12 cellular contexts compared by ENCODE assay signal in genomic region chr6:138824482-138825134, GRCh38. TPM values are rescaled to one million over a fixed set of nuclear protein-coding genes. Genes with fewer than 3 reads are reported as not detected.
DNase-seq lines count a peak whose midpoint lies in the region; ATAC-seq and TF ChIP-seq lines count a peak whose summit lies in the region.
"Had no signal": no experiment of that assay in that cellular context is flagged by ENCODE, and none has a peak within 500 bp of the region (broad histone marks: within the 10 kb centered on the region; RNA-seq: fewer than 3 reads in every experiment).

No MANE protein-coding gene starts in this region.

- H3K9ac ChIP-seq in DND-41 (ENCODE audit: low read depth, low read length), result no peak overlapping the region

- H3K4me3 ChIP-seq in DND-41 (ENCODE audit: low read depth in 1 of 2, low read length in 2 of 2) (no peak overlapping the region), brain microvascular endothelial cell (ENCODE audit: low read depth, low read length) (no peak overlapping the region)

- H4K20me1 ChIP-seq in DND-41 (ENCODE audit: insufficient read depth, low read length), result no peaks in the 10 kb centered on the region

- TF ChIP-seq CTCF in DND-41 (IDR thresholded peaks at IDR 0.05; ENCODE audit: borderline replicate concordance, extremely low read depth, low read length, poor library complexity, severe bottlenecking), result no peak
- TF ChIP-seq CTCF in brain microvascular endothelial cell (IDR thresholded peaks at IDR 0.05; ENCODE audit: low read depth, low read length, missing control alignments), result no peak

- H2AFZ ChIP-seq in DND-41 (ENCODE audit: low read depth, low read length), result peak overlapping the region; percentile 21

- ATAC-seq in DND-41 (ENCODE audit: insufficient read depth, low read depth) (peak; percentile 92), HG02852 (IDR thresholded peaks at IDR 0.05; ENCODE audit: unreplicated experiment) (no peak)

- in situ Hi-C loops in brain microvascular endothelial cell (cut with HindIII; ENCODE audit: low pct_ligation_motif_present, low sequenced_read_pairs), result no loop called here

- H3K27ac ChIP-seq in DND-41 (ENCODE audit: low read length), result no peak overlapping the region
- no peak overlapping the region for H3K27ac ChIP-seq in brain microvascular endothelial cell

- H3K4me1 ChIP-seq in DND-41 (ENCODE audit: insufficient read depth, low read length), result peaks cover 7% of the 10 kb centered on the region

- no peak overlapping the region for H3K4me2 ChIP-seq in DND-41 (ENCODE audit: insufficient read depth, low read length)

- no peaks in the 10 kb centered on the region for H3K9me3 ChIP-seq in DND-41 (ENCODE audit: insufficient read depth, low read length, severe bottlenecking)

- peak; percentile 53 for DNase-seq in DND-41
- DNase-seq in HT1080 (ENCODE audit: low read depth), result peak; percentile 77
- peak; percentile 35 to 36 for DNase-seq in activated T-cell treated with anti-CD3 and anti-CD28 coated beads, Interleukin-2, amount 50 U/mL, for 48 hours
- peak; percentile 83 for DNase-seq in islet precursor cell
- DNase-seq in NCI-H226, result no peak
- no peak for DNase-seq in brain microvascular endothelial cell
- DNase-seq: anterior cingulate cortex, Calu3, NCI-H1417 treated with DMSO at 0.1 percent for 48 hours, NCI-H82 had no signal

- H3K27me3 ChIP-seq in DND-41 (ENCODE audit: insufficient read depth, low read length, poor library complexity), result no peaks in the 10 kb centered on the region
- no peaks in the 10 kb centered on the region for H3K27me3 ChIP-seq in brain microvascular endothelial cell (replicated peaks)

- no peaks in the 10 kb centered on the region for H3K79me2 ChIP-seq in DND-41 (ENCODE audit: insufficient read depth, low read length)

- H3K36me3 ChIP-seq in DND-41 (ENCODE audit: insufficient read depth, low read length) (no peaks in the 10 kb centered on the region), brain microvascular endothelial cell (replicated peaks) (no peaks in the 10 kb centered on the region)

RNA-seq across cellular contexts. Expression of gene ECT2L, which starts 28.7 kb away (rescaled TPM):
- not detected in 2 replicates for total RNA-seq in HT1080 (2014; rRNA removed; shearing (Covaris generic))
- polyA plus RNA-seq in HT1080 (2015; cell fraction: cytosol; rRNA removed), result not detected in 2 replicates
- not detected in 2 replicates for polyA plus RNA-seq in HT1080 (2015; cell fraction: nucleus; rRNA removed)
- total RNA-seq: Calu3, mononuclear cell had no signal

RNA-seq across cellular contexts. Expression of gene CCDC28A, which starts 51.0 kb away (rescaled TPM):
- 19.7 and 22.5 TPM in 2 replicates for total RNA-seq in HT1080 (2014; rRNA removed; shearing (Covaris generic))
- 33.1 and 33.5 TPM in 2 replicates for polyA plus RNA-seq in HT1080 (2015; cell fraction: cytosol; rRNA removed)
- 12.8 and 13.0 TPM in 2 replicates for polyA plus RNA-seq in HT1080 (2015; cell fraction: nucleus; rRNA removed)

Comparison
In these comparisons a context has a peak if more than half of its experiments do, and no peak if none do; other contexts are left out.
1. DNase-seq: peak in DND-41 (single experiment), HT1080 (single experiment), activated T-cell treated with anti-CD3 and anti-CD28 coated beads, Interleukin-2, amount 50 U/mL, for 48 hours (2 of 2) and islet precursor cell (single experiment); none in NCI-H226 (single experiment) and brain microvascular endothelial cell (single experiment).